22 cellular contexts compared by ENCODE assay signal in the genomic region with DNA sequence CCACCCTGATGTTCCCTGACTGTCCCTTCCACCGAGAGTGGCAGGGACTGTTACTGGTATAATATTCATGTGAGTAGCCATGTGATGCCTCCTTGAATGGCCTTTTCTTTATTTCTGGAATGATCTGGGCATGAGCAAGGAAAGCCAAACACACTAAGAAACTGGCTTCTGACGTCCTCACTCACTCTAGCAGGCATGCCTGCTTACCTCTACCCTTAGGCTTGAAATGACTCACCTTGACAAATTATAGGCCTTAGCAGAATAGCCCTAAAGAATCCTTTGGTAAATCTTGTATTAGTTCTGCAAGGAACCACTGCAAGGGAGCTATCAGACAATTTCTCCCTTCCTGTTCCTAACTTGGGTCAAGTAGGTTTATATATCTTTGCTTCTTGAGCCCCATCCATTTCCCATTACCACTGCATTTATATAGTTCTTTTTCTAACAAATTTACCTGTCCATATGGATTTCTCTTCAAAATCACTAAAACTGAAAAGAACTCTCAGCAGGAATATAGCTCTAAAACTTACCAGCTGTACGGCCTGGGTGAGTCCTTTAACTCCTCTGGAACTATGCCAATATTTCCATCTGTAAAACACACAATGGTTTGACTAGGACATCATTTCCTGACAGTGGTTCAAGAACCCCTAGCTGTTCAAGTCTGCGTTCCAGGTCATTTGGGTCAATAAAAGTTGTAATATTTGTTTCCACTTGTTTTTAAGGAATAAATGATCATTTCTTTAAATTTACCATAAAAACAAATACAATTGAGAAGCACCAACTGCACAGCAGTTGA. TPM values are rescaled to one million over a fixed set of nuclear protein-coding genes. Genes with fewer than 3 reads are reported as not detected.
DNase-seq lines count a peak whose midpoint lies in the region; TF ChIP-seq lines count a peak whose summit lies in the region.
"Had no signal": no experiment of that assay in that cellular context is flagged by ENCODE, and none has a peak within 500 bp of the region (broad histone marks: within the 10 kb centered on the region; RNA-seq: fewer than 3 reads in every experiment).

No MANE protein-coding gene starts in this region.

- H3K79me2 ChIP-seq in osteoblast (ENCODE audit: insufficient read depth, low read length) = no peaks in the 10 kb centered on the region

- TF ChIP-seq CTCF in osteoblast (IDR thresholded peaks at IDR 0.05; ENCODE audit: extremely low read depth, low read depth, low read length) = no peak
- no peak for TF ChIP-seq CTCF in GM20000 (IDR thresholded peaks at IDR 0.05; ENCODE audit: extremely low read depth, missing control alignments)

- H3K4me2 ChIP-seq in osteoblast (ENCODE audit: insufficient read depth, low read length) = no peak overlapping the region
- H3K4me2 ChIP-seq: A549 had no signal

- H3K36me3 ChIP-seq in osteoblast (ENCODE audit: insufficient read depth, low read length) = no peaks in the 10 kb centered on the region
- H3K36me3 ChIP-seq: brain microvascular endothelial cell, pancreas had no signal

- no peaks in the 10 kb centered on the region for H3K4me1 ChIP-seq in osteoblast (ENCODE audit: insufficient read depth, low read length)
- H3K4me1 ChIP-seq: A549, pancreas had no signal

- H3K9me3 ChIP-seq in osteoblast (ENCODE audit: low read depth, low read length) = no peaks in the 10 kb centered on the region
- H3K9me3 ChIP-seq: A549, pancreas had no signal

- H4K20me1 ChIP-seq in osteoblast (ENCODE audit: insufficient read depth, low read length) = no peaks in the 10 kb centered on the region

- H3K4me3 ChIP-seq in osteoblast (ENCODE audit: insufficient read depth, low read length) = no peak overlapping the region
- H3K4me3 ChIP-seq: A549, pancreas, skin epidermis had no signal

- no peak overlapping the region for H3K27ac ChIP-seq in osteoblast (ENCODE audit: low read depth, low read length)
- H3K27ac ChIP-seq: A549, brain microvascular endothelial cell, pancreas, skin epidermis had no signal

- DNase-seq in NCI-H1694 treated with DMSO at 0.1 percent for 48 hours (lab: John Stamatoyannopoulos, UW) (peak; percentile 2), NCI-H1694 (lab: John Stamatoyannopoulos, UW) (no peak), NCI-H2029 (lab: John Stamatoyannopoulos, UW) (peak; percentile 2), brain pericyte (ENCODE audit: low read depth, low spot score) (peak; percentile 6), osteoblast (ENCODE audit: insufficient read length, low spot score, missing footprints) (peak; percentile 14), NCI-H128 (lab: John Stamatoyannopoulos, UW; ENCODE audit: unreplicated experiment) (no peak), GM20000 (ENCODE audit: low spot score) (no peak)
- DNase-seq in NK-92 treated with Interleukin-12 subunit alpha and Interleukin-12 subunit beta, amount 100 ng/mL, for 24 hours (lab: John Stamatoyannopoulos, UW) = no peak
- DNase-seq: activated CD4-positive, alpha-beta T cell treated with anti-CD3 and anti-CD28 coated beads for 36 hours; activated T-cell treated with anti-CD3 and anti-CD28 coated beads for 4 hours; brain microvascular endothelial cell; CD4-positive, alpha-beta memory T cell; GF-D8; HCEC 1CT; immature natural killer cell; pancreas; RPMI8226 had no signal

- H2AFZ ChIP-seq in osteoblast (ENCODE audit: low read length) = no peak overlapping the region

- no peaks in the 10 kb centered on the region for H3K27me3 ChIP-seq in osteoblast (ENCODE audit: insufficient read depth, low read length)
- H3K27me3 ChIP-seq: brain microvascular endothelial cell, pancreas had no signal

RNA-seq across cellular contexts. Expression of a gene that starts 13.0 kb away (rescaled TPM):
- total RNA-seq in osteoblast = 25.7 and 30.6 TPM in 2 replicates

RNA-seq across cellular contexts. Expression of a gene that starts 31.0 kb away (rescaled TPM):
- total RNA-seq in osteoblast = not detected in 2 replicates
- total RNA-seq: activated CD4-positive, alpha-beta T cell treated with anti-CD3 and anti-CD28 coated beads for 36 hours; CD4-positive, alpha-beta memory T cell; glomerular endothelial cell; NCI-H460; T-helper 2 cell treated with Interferon-gamma antibody and Interleukin-4, amounts not matched to agents 100 ng/mL and 5 ng/mL, for 36 hours had no signal

RNA-seq across cellular contexts. Expression of a gene that starts 36.2 kb away (rescaled TPM):
- 0.72 and 0.88 TPM in 2 replicates for total RNA-seq in osteoblast
- total RNA-seq: T-helper 2 cell treated with Interferon-gamma antibody and Interleukin-4, amounts not matched to agents 100 ng/mL and 5 ng/mL, for 36 hours had no signal

Comparison
In these comparisons a context has a peak if more than half of its experiments do, and no peak if none do; other contexts are left out.
1. DNase-seq: peak in NCI-H1694 treated with DMSO at 0.1 percent for 48 hours (single experiment), NCI-H2029 (single experiment), brain pericyte (single experiment) and osteoblast (single experiment); none in NCI-H1694 (single experiment), NK-92 treated with Interleukin-12 subunit alpha and Interleukin-12 subunit beta, amount 100 ng/mL, for 24 hours (single experiment), NCI-H128 (single experiment) and GM20000 (single experiment).